8 cellular contexts compared by ENCODE assay signal in genomic region chr10:2067015-2067414, GRCh38.
"Had no signal": no experiment of that assay in that cellular context is flagged by ENCODE, and none has a peak within 500 bp of the region (broad histone marks: within the 10 kb centered on the region; RNA-seq: fewer than 3 reads in every experiment).

No MANE protein-coding gene starts in this region.

- H3K4me1 Mint-ChIP-seq: IgD-negative memory B cell had no signal

- H3K27ac Mint-ChIP-seq: IgD-negative memory B cell had no signal

- H3K36me3 Mint-ChIP-seq: IgD-negative memory B cell had no signal

- H3K27me3 Mint-ChIP-seq: IgD-negative memory B cell had no signal

- DNase-seq: IMR-90, KBM-7, KG1 had no signal

- ATAC-seq: HepG2 had no signal

- H3K9ac ChIP-seq: KMS-11 had no signal

- FAIRE-seq: HepG2, HTR-8/SVneo had no signal

- H3K27ac ChIP-seq: HL-60, KMS-11 had no signal

- H3K4me3 Mint-ChIP-seq: IgD-negative memory B cell had no signal

- H3K4me2 ChIP-seq: KMS-11 had no signal
